Comparison of ENCODE assay signal across 23 cellular contexts in the genomic region with DNA sequence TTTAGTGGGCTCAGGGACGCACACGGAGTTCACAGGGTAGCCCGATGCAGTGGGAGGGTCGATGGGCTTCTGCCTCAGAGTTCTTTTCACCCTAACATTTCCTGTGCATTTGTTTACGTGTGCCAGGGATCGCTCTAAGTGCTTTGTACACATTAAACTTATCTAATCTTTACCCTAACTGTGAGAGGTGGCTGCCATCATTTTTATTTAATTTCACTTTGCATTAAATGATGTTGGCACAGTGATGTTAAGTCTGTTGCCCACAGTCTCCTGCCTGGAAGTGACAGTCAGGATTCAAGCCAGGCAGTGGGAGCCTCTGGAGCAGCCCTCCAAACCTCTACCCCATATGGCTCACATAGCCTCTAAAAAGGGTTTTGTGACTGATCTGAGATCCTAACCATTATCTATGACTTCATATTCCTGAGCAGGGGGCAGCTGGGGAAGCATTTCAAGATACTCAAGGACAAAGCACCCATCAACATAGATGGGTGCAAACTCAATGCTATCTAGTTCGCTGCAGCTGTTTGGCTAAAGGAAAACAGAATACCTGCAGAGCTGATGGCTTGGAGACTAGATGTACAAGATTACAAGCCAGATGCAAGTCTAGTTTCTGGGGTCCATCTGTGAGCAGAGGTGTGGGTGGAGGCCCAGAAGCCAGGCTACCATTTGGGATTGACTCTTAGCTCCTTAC.
DNase-seq lines count a peak whose midpoint lies in the region; ATAC-seq and TF ChIP-seq lines count a peak whose summit lies in the region.
"Had no signal": no experiment of that assay in that cellular context is flagged by ENCODE, and none has a peak within 500 bp of the region (broad histone marks: within the 10 kb centered on the region; RNA-seq: fewer than 3 reads in every experiment).

No MANE protein-coding gene starts in this region.

- peaks cover 8% of the 10 kb centered on the region for H3K9me3 ChIP-seq in BE2C
- peaks cover 0 to 4% (median 3%) of the 10 kb centered on the region in 3 experiments for H3K9me3 ChIP-seq in naive thymus-derived CD4-positive, alpha-beta T cell (ENCODE audit: control insufficient read depth in 2 of 3, low read length in 3 of 3)
- H3K9me3 ChIP-seq: suprapubic skin, vagina had no signal

- no peaks in the 10 kb centered on the region for H3K36me3 ChIP-seq in BE2C
- no peaks in the 10 kb centered on the region for H3K36me3 ChIP-seq in naive thymus-derived CD4-positive, alpha-beta T cell (ENCODE audit: control insufficient read depth in 2 of 3, insufficient read depth in 3 of 3, low read length in 3 of 3)
- H3K36me3 ChIP-seq: brain microvascular endothelial cell, esophagus muscularis mucosa, lower lobe of right lung, suprapubic skin, vagina had no signal

- H3K4me3 ChIP-seq in BE2C (ENCODE audit: low read depth, low read length) = peak overlapping the region; percentile 7; the same call in 1 of the 2 replicates
- no peak overlapping the region for H3K4me3 ChIP-seq in naive thymus-derived CD4-positive, alpha-beta T cell (ENCODE audit: low read length)
- H3K4me3 ChIP-seq: BLaER1 treated with 17β-estradiol and CSF1 and Interleukin-3, amounts not matched to agents 10 nM and 100 nM; esophagus muscularis mucosa; GM12878; lower lobe of right lung; suprapubic skin; vagina had no signal

- no peak for ATAC-seq in activated T-helper 17 cell treated with anti-CD3 and anti-CD28 coated beads, Interleukin-2, amount 50 U/mL, for 72 hours (replicated peaks)
- no peak for ATAC-seq in naive thymus-derived CD4-positive, alpha-beta T cell
- ATAC-seq in GM18519 (IDR thresholded peaks at IDR 0.05; ENCODE audit: low FRiP score, unreplicated experiment) = no peak
- ATAC-seq: activated CD4-positive, alpha-beta T cell treated with anti-CD3 and anti-CD28 coated beads for 36 hours; activated naive CD8-positive, alpha-beta T cell treated with anti-CD3 and anti-CD28 coated beads, Interleukin-2, amount 50 U/mL, for 24 hours; GM12878; lower lobe of right lung had no signal

- no peaks in the 10 kb centered on the region for H3K27me3 ChIP-seq in BE2C
- H3K27me3 ChIP-seq in naive thymus-derived CD4-positive, alpha-beta T cell (ENCODE audit: control insufficient read depth in 2 of 2, insufficient read depth in 2 of 2, low read length in 2 of 2) = no peaks in the 10 kb centered on the region
- H3K27me3 ChIP-seq: BLaER1 treated with 17β-estradiol and CSF1 and Interleukin-3, amounts not matched to agents 10 nM and 100 nM; brain microvascular endothelial cell; dorsolateral prefrontal cortex; esophagus muscularis mucosa; suprapubic skin; vagina had no signal

- H3K27ac ChIP-seq in naive thymus-derived CD4-positive, alpha-beta T cell (ENCODE audit: low read depth, low read length) = no peak overlapping the region
- H3K27ac ChIP-seq: BLaER1 treated with 17β-estradiol and CSF1 and Interleukin-3, amounts not matched to agents 10 nM and 100 nM; lower lobe of right lung; vagina had no signal

- CTCF ChIA-PET in naive thymus-derived CD4-positive, alpha-beta T cell (lab: Charles Lee) = interaction anchor here (0.6 to 3.5 kb wide), 4 partner anchors 11 to 63 kb away, joined by 3 to 35 read pairs (median 8); no protein-coding TSS in a partner anchor

- DNase-seq in NCI-H1417 (lab: John Stamatoyannopoulos, UW) (peak in 2 of 3 experiments; percentile 14 to 46), NCI-H1417 treated with DMSO at 0.1 percent for 48 hours (lab: John Stamatoyannopoulos, UW) (no peak), BE2C (peak; percentile 37), immature natural killer cell (no peak)
- no peak for DNase-seq in naive thymus-derived CD4-positive, alpha-beta T cell
- no peak for DNase-seq in stimulated activated CD4-positive, alpha-beta T cell treated with anti-CD3 and anti-CD28 coated beads, Interleukin-2, amount 100 ng/mL, for 24 hours
- DNase-seq: activated CD4-positive, alpha-beta T cell treated with anti-CD3 and anti-CD28 coated beads for 36 hours; activated naive CD8-positive, alpha-beta T cell treated with anti-CD3 and anti-CD28 coated beads, Interleukin-2, amount 50 U/mL, for 24 hours; brain microvascular endothelial cell; DMS153; dorsolateral prefrontal cortex; lower lobe of right lung; NCI-H226; RPMI8226; stimulated activated CD8-positive, alpha-beta memory T cell treated with anti-CD3 and anti-CD28 coated beads, Interleukin-4, amount 100 ng/mL, for 48 hours had no signal

- H3K4me3 Mint-ChIP-seq in activated T-helper 17 cell treated with anti-CD3 and anti-CD28 coated beads, Interleukin-2, amount 50 U/mL, for 72 hours = peak overlapping the region; percentile 21
- peak overlapping the region in 9 of 10 donors; percentile 2 to 82 (median 70) for H3K4me3 Mint-ChIP-seq in naive thymus-derived CD4-positive, alpha-beta T cell
- no peak overlapping the region for H3K4me3 Mint-ChIP-seq in immature natural killer cell
- H3K4me3 Mint-ChIP-seq: activated CD4-positive, alpha-beta T cell treated with anti-CD3 and anti-CD28 coated beads for 36 hours; activated naive CD8-positive, alpha-beta T cell treated with anti-CD3 and anti-CD28 coated beads, Interleukin-2, amount 50 U/mL, for 24 hours; activated T-helper 1 cell treated with anti-CD3 and anti-CD28 coated beads, Interleukin-12 subunit alpha, Interleukin-12 subunit beta, Interleukin-2, Interleukin-4 antibody, amounts not matched to agents 30 ng/mL and 10 ng/mL and 1 ng/mL, durations not matched to agents 14 hours and 24 hours and 36 hours had no signal

- H3K27ac Mint-ChIP-seq in activated T-helper 17 cell treated with anti-CD3 and anti-CD28 coated beads, Interleukin-2, amount 50 U/mL, for 72 hours = peak overlapping the region; percentile 11
- H3K27ac Mint-ChIP-seq in naive thymus-derived CD4-positive, alpha-beta T cell = peak overlapping the region in 8 of 9 donors; percentile 12 to 92 (median 75)
- peak overlapping the region in 1 of 6 donors; percentile 4 for H3K27ac Mint-ChIP-seq in immature natural killer cell
- H3K27ac Mint-ChIP-seq: activated CD4-positive, alpha-beta T cell treated with anti-CD3 and anti-CD28 coated beads for 36 hours; activated naive CD8-positive, alpha-beta T cell treated with anti-CD3 and anti-CD28 coated beads, Interleukin-2, amount 50 U/mL, for 24 hours; activated T-helper 1 cell treated with anti-CD3 and anti-CD28 coated beads, Interleukin-12 subunit alpha, Interleukin-12 subunit beta, Interleukin-2, Interleukin-4 antibody, amounts not matched to agents 30 ng/mL and 10 ng/mL and 1 ng/mL, durations not matched to agents 14 hours and 24 hours and 36 hours had no signal

- POLR2A ChIA-PET in naive thymus-derived CD4-positive, alpha-beta T cell (lab: Charles Lee) = interaction anchor here (0.9 to 1.4 kb wide), 2 partner anchors 11 to 14 kb away, joined by 3 read pairs; no protein-coding TSS in a partner anchor

- H3K9me3 Mint-ChIP-seq in activated T-helper 17 cell treated with anti-CD3 and anti-CD28 coated beads, Interleukin-2, amount 50 U/mL, for 72 hours = no peaks in the 10 kb centered on the region
- H3K9me3 Mint-ChIP-seq in naive thymus-derived CD4-positive, alpha-beta T cell = peaks cover 0 to 3% (median 0%) of the 10 kb centered on the region in 11 donors
- peaks cover 0 to 10% (median 2%) of the 10 kb centered on the region in 6 donors for H3K9me3 Mint-ChIP-seq in immature natural killer cell
- H3K9me3 Mint-ChIP-seq: activated naive CD8-positive, alpha-beta T cell treated with anti-CD3 and anti-CD28 coated beads, Interleukin-2, amount 50 U/mL, for 24 hours had no signal

- H3K27me3 Mint-ChIP-seq in activated T-helper 17 cell treated with anti-CD3 and anti-CD28 coated beads, Interleukin-2, amount 50 U/mL, for 72 hours = no peaks in the 10 kb centered on the region
- H3K27me3 Mint-ChIP-seq in naive thymus-derived CD4-positive, alpha-beta T cell = peaks cover 0 to 15% (median 0%) of the 10 kb centered on the region in 5 donors
- H3K27me3 Mint-ChIP-seq in immature natural killer cell (ENCODE audit: low read depth in 3 of 3) = peaks cover 0 to 6% (median 2%) of the 10 kb centered on the region in 3 donors
- H3K27me3 Mint-ChIP-seq: activated CD4-positive, alpha-beta T cell treated with anti-CD3 and anti-CD28 coated beads for 36 hours; activated naive CD8-positive, alpha-beta T cell treated with anti-CD3 and anti-CD28 coated beads, Interleukin-2, amount 50 U/mL, for 24 hours had no signal

- intact Hi-C loops in naive thymus-derived CD4-positive, alpha-beta T cell (cut with micrococcal nuclease) = loop anchor here in 1 of 2 donors (1.0 to 2.0 kb wide), 2 partner anchors 12 to 174 kb away; no protein-coding TSS in a partner anchor

- TF ChIP-seq CTCF in BE2C (IDR thresholded peaks at IDR 0.05; ENCODE audit: low read depth, low read length) = no peak

- no peaks in the 10 kb centered on the region for H3K36me3 Mint-ChIP-seq in activated T-helper 17 cell treated with anti-CD3 and anti-CD28 coated beads, Interleukin-2, amount 50 U/mL, for 72 hours (ENCODE audit: low read depth)
- peaks cover 0 to 28% (median 8%) of the 10 kb centered on the region in 5 donors for H3K36me3 Mint-ChIP-seq in naive thymus-derived CD4-positive, alpha-beta T cell
- H3K36me3 Mint-ChIP-seq in immature natural killer cell = no peaks in the 10 kb centered on the region

- H3K4me1 Mint-ChIP-seq in activated T-helper 17 cell treated with anti-CD3 and anti-CD28 coated beads, Interleukin-2, amount 50 U/mL, for 72 hours = peaks cover 9% of the 10 kb centered on the region
- H3K4me1 Mint-ChIP-seq in naive thymus-derived CD4-positive, alpha-beta T cell = peaks cover 5 to 42% (median 24%) of the 10 kb centered on the region in 7 donors
- peaks cover 0 to 8% of the 10 kb centered on the region in 2 donors for H3K4me1 Mint-ChIP-seq in immature natural killer cell

- peaks cover 32% of the 10 kb centered on the region for H3K4me1 ChIP-seq in BE2C
- peaks cover 7 to 18% of the 10 kb centered on the region in 2 donors for H3K4me1 ChIP-seq in naive thymus-derived CD4-positive, alpha-beta T cell (ENCODE audit: control insufficient read depth in 2 of 2, insufficient read depth in 2 of 2, low read length in 2 of 2)

Comparison
In these comparisons a context has a peak if more than half of its experiments do, and no peak if none do; other contexts are left out.
1. DNase-seq: peak in NCI-H1417 (2 of 3) and BE2C (single experiment); none in NCI-H1417 treated with DMSO at 0.1 percent for 48 hours (single experiment), naive thymus-derived CD4-positive, alpha-beta T cell (0 of 9), immature natural killer cell (0 of 3) and stimulated activated CD4-positive, alpha-beta T cell treated with anti-CD3 and anti-CD28 coated beads, Interleukin-2, amount 100 ng/mL, for 24 hours (0 of 2).
2. H3K4me3 Mint-ChIP-seq: peak in activated T-helper 17 cell treated with anti-CD3 and anti-CD28 coated beads, Interleukin-2, amount 50 U/mL, for 72 hours (single experiment) and naive thymus-derived CD4-positive, alpha-beta T cell (9 of 10); none in immature natural killer cell (0 of 5).